Comparison of ENCODE assay signal across 24 cellular contexts in genomic region chr15:36642311-36642710, GRCh38.
DNase-seq lines count a peak whose midpoint lies in the region; ATAC-seq, FAIRE-seq and TF ChIP-seq lines count a peak whose summit lies in the region.
"Had no signal": no experiment of that assay in that cellular context is flagged by ENCODE, and none has a peak within 500 bp of the region (broad histone marks: within the 10 kb centered on the region; RNA-seq: fewer than 3 reads in every experiment).

No MANE protein-coding gene starts in this region.

- no peak for ATAC-seq in SK-N-SH treated with all-trans-retinoic acid at 6 μM for 48 hours
- no peak for ATAC-seq in GM23338
- ATAC-seq: A549; CD8-positive, alpha-beta T cell had no signal

- no peaks in the 10 kb centered on the region for H3K27me3 ChIP-seq in SK-N-SH (ENCODE audit: insufficient read depth)
- H3K27me3 ChIP-seq in GM23338 (ENCODE audit: insufficient read depth): no peaks in the 10 kb centered on the region
- no peaks in the 10 kb centered on the region for H3K27me3 ChIP-seq in astrocyte (ENCODE audit: insufficient read depth, low read length)
- no peaks in the 10 kb centered on the region for H3K27me3 ChIP-seq in WERI-Rb-1 (ENCODE audit: insufficient read depth, low read depth, severe bottlenecking)
- H3K27me3 ChIP-seq: BLaER1 treated with 17β-estradiol and CSF1 and Interleukin-3, amounts not matched to agents 10 nM and 100 nM had no signal

- H3K9ac ChIP-seq in SK-N-SH (no peak overlapping the region), astrocyte (ENCODE audit: low read length) (no peak overlapping the region)
- H3K9ac ChIP-seq: BLaER1 treated with 17β-estradiol and CSF1 and Interleukin-3, amounts not matched to agents 10 nM and 100 nM had no signal

- 94% methylated on average over 4 of the region's 4 CpGs for WGBS in SK-N-SH (ENCODE audit: low lambda C conversion rate)

- no peaks in the 10 kb centered on the region for H3K9me2 ChIP-seq in SK-N-SH
- no peaks in the 10 kb centered on the region for H3K9me2 ChIP-seq in GM23338 (ENCODE audit: insufficient read depth)

- H3K4me3 Mint-ChIP-seq in GM23338: no peak overlapping the region
- H3K4me3 Mint-ChIP-seq in astrocyte (ENCODE audit: unreplicated experiment): no peak overlapping the region
- H3K4me3 Mint-ChIP-seq: B cell; CD4-positive, alpha-beta T cell; CD8-positive, alpha-beta T cell had no signal

- H3K4me1 ChIP-seq in SK-N-SH (ENCODE audit: control insufficient read depth in 1 of 2, insufficient read depth in 2 of 2, low read depth in 1 of 2, low read length in 1 of 2): no peaks in the 10 kb centered on the region
- H3K4me1 ChIP-seq in GM23338 (ENCODE audit: insufficient read depth): 0 out of 2 replicates have a peak, but pooled peaks cover 5% of the 10 kb centered on the region
- peaks cover 5% of the 10 kb centered on the region for H3K4me1 ChIP-seq in astrocyte (ENCODE audit: insufficient read depth, low read length)
- H3K4me1 ChIP-seq: BLaER1 treated with 17β-estradiol and CSF1 and Interleukin-3, amounts not matched to agents 10 nM and 100 nM; Caco-2 had no signal

- CTCF ChIA-PET in SK-N-SH (lab: Yijun Ruan, JAX): interaction anchor here (1.6 kb wide), 1 partner anchor 141 kb away, joined by 3 read pairs; no protein-coding TSS in a partner anchor

- H3K27ac Mint-ChIP-seq in GM23338 (peak overlapping the region; percentile 48; the same call in 1 of the 2 replicates), astrocyte (ENCODE audit: unreplicated experiment) (no peak overlapping the region)
- H3K27ac Mint-ChIP-seq: B cell; CD4-positive, alpha-beta T cell; CD8-positive, alpha-beta T cell had no signal

- H3K9me3 ChIP-seq in SK-N-SH (no peaks in the 10 kb centered on the region), astrocyte (ENCODE audit: insufficient read depth, low read depth, low read length) (no peaks in the 10 kb centered on the region), WERI-Rb-1 (ENCODE audit: severe bottlenecking) (no peaks in the 10 kb centered on the region)
- H3K9me3 ChIP-seq: A549; BLaER1 treated with 17β-estradiol and CSF1 and Interleukin-3, amounts not matched to agents 10 nM and 100 nM; Caco-2 had no signal

- H3K27me3 Mint-ChIP-seq in GM23338 (ENCODE audit: insufficient read depth, low read depth, poor library complexity) (no peaks in the 10 kb centered on the region), astrocyte (ENCODE audit: low read depth, unreplicated experiment) (no peaks in the 10 kb centered on the region)
- H3K27me3 Mint-ChIP-seq: B cell; CD4-positive, alpha-beta T cell had no signal

- H3K4me3 ChIP-seq in SK-N-SH (ENCODE audit: low read depth in 2 of 2, low read length in 1 of 2): no peak overlapping the region
- H3K4me3 ChIP-seq in GM23338: no peak overlapping the region
- H3K4me3 ChIP-seq in astrocyte (ENCODE audit: insufficient read depth, low read depth, low read length): no peak overlapping the region
- no peak overlapping the region for H3K4me3 ChIP-seq in WERI-Rb-1 (ENCODE audit: low read depth, low read length)
- H3K4me3 ChIP-seq: A549; BLaER1 treated with 17β-estradiol and CSF1 and Interleukin-3, amounts not matched to agents 10 nM and 100 nM had no signal

- H3K36me3 Mint-ChIP-seq in GM23338 (ENCODE audit: low read depth): no peaks in the 10 kb centered on the region
- no peaks in the 10 kb centered on the region for H3K36me3 Mint-ChIP-seq in astrocyte (ENCODE audit: low read depth, unreplicated experiment)
- H3K36me3 Mint-ChIP-seq: CD8-positive, alpha-beta T cell had no signal

- POLR2A ChIA-PET in SK-N-SH (lab: Yijun Ruan, JAX): no interaction called here

- no peak overlapping the region for H3K27ac ChIP-seq in SK-N-SH (ENCODE audit: low read depth in 2 of 2, low read length in 1 of 2)
- no peak overlapping the region for H3K27ac ChIP-seq in GM23338 (ENCODE audit: low read depth)
- H3K27ac ChIP-seq in astrocyte (ENCODE audit: low read depth, low read length): no peak overlapping the region
- H3K27ac ChIP-seq in WERI-Rb-1: no peak overlapping the region
- H3K27ac ChIP-seq: 22Rv1; A549; BLaER1 treated with 17β-estradiol and CSF1 and Interleukin-3, amounts not matched to agents 10 nM and 100 nM; C4-2B had no signal

- H3K36me3 ChIP-seq in SK-N-SH (replicated peaks in 1 of 2; ENCODE audit: control insufficient read depth in 1 of 2, insufficient read depth in 2 of 2, low read length in 1 of 2) (no peaks in the 10 kb centered on the region), GM23338 (ENCODE audit: insufficient read depth) (no peaks in the 10 kb centered on the region), astrocyte (ENCODE audit: insufficient read depth, low read length) (no peaks in the 10 kb centered on the region), WERI-Rb-1 (no peaks in the 10 kb centered on the region)
- H3K36me3 ChIP-seq: BLaER1 treated with 17β-estradiol and CSF1 and Interleukin-3, amounts not matched to agents 10 nM and 100 nM had no signal

- H3K79me2 ChIP-seq in SK-N-SH (ENCODE audit: insufficient read depth) (no peaks in the 10 kb centered on the region), GM23338 (replicated peaks; ENCODE audit: insufficient read depth) (no peaks in the 10 kb centered on the region), astrocyte (ENCODE audit: insufficient read depth, low read length) (no peaks in the 10 kb centered on the region)

- H3K4me1 Mint-ChIP-seq in GM23338 (peaks cover 11% of the 10 kb centered on the region; the same call in 2 of the 3 replicates), astrocyte (ENCODE audit: low read depth, unreplicated experiment) (peaks cover 8% of the 10 kb centered on the region)
- H3K4me1 Mint-ChIP-seq: B cell had no signal

- peak; percentile 13 for FAIRE-seq in astrocyte (lab: Jason Lieb, UNC)
- FAIRE-seq: A549, D721Med, G401.6, GM12891, GM19239 had no signal

- H3K4me2 ChIP-seq in SK-N-SH (no peak overlapping the region), GM23338 (no peak overlapping the region), astrocyte (ENCODE audit: low read length) (no peak overlapping the region)
- H3K4me2 ChIP-seq: A549; BLaER1 treated with 17β-estradiol and CSF1 and Interleukin-3, amounts not matched to agents 10 nM and 100 nM had no signal

- no peak overlapping the region for H2AFZ ChIP-seq in SK-N-SH (ENCODE audit: low read depth)
- H2AFZ ChIP-seq in GM23338: no peak overlapping the region
- no peak overlapping the region for H2AFZ ChIP-seq in astrocyte (ENCODE audit: low read depth, low read length)

- TF ChIP-seq CTCF in SK-N-SH (IDR thresholded peaks at IDR 0.05) (no peak), GM23338 (conservative IDR thresholded peaks at IDR 0.05; ENCODE audit: low read depth in 2 of 2) (no peak), astrocyte (IDR thresholded peaks at IDR 0.05; ENCODE audit: insufficient read depth, low read depth, low read length) (no peak), WERI-Rb-1 (IDR thresholded peaks at IDR 0.05; ENCODE audit: low read depth, low read length) (no peak)

- H3F3A ChIP-seq in SK-N-SH (replicated peaks; ENCODE audit: insufficient read depth) (peaks cover 4% of the 10 kb centered on the region), GM23338 (replicated peaks; ENCODE audit: low read depth) (no peaks in the 10 kb centered on the region)

- DNase-seq in SK-N-SH: no peak
- DNase-seq in GM23338 (ENCODE audit: low spot score): no peak
- no peak for DNase-seq in astrocyte (ENCODE audit: low read depth)
- no peak for DNase-seq in WERI-Rb-1
- no peak for DNase-seq in NCI-H69 (lab: John Stamatoyannopoulos, UW)
- DNase-seq in activated CD4-positive, CD25-positive, alpha-beta regulatory T cell treated with anti-CD3 and anti-CD28 coated beads, Interleukin-2, amount 50 U/mL, for 72 hours: no peak
- DNase-seq: AML-193; Caco-2; Calu3; CD4-positive, alpha-beta T cell; CD8-positive, alpha-beta T cell; DMS79 treated with DMSO at 0.1 percent for 48 hours; GF-D8 had no signal

- H3K9me3 Mint-ChIP-seq in GM23338 (no peaks in the 10 kb centered on the region), astrocyte (ENCODE audit: unreplicated experiment) (no peaks in the 10 kb centered on the region)
- H3K9me3 Mint-ChIP-seq: CD4-positive, alpha-beta T cell; CD8-positive, alpha-beta T cell had no signal

- no peak for TF ChIP-seq EP300 in SK-N-SH (IDR thresholded peaks at IDR 0.05; ENCODE audit: borderline replicate concordance in 1 of 2, low read depth in 1 of 2, low read length in 1 of 2)
- no peak for TF ChIP-seq EP300 in Ishikawa (IDR thresholded peaks at IDR 0.05; ENCODE audit: borderline replicate concordance)

- no peaks in the 10 kb centered on the region for H4K20me1 ChIP-seq in SK-N-SH (ENCODE audit: insufficient read depth)
- no peaks in the 10 kb centered on the region for H4K20me1 ChIP-seq in GM23338 (replicated peaks; ENCODE audit: insufficient read depth)
- H4K20me1 ChIP-seq in astrocyte (ENCODE audit: insufficient read depth, low read length): no peaks in the 10 kb centered on the region
- H4K20me1 ChIP-seq: BLaER1 treated with 17β-estradiol and CSF1 and Interleukin-3, amounts not matched to agents 10 nM and 100 nM had no signal

- TF ChIP-seq RAD21 in SK-N-SH (IDR thresholded peaks at IDR 0.05; ENCODE audit: low read length) (no peak), Ishikawa (IDR thresholded peaks at IDR 0.05; ENCODE audit: low read depth) (no peak)

TF ChIP-seq in SK-N-SH, 30 proteins besides CTCF, POLR2A, EP300 and RAD21 (continues in another document):
- no peak for TF ChIP-seq NRF1 (IDR thresholded peaks at IDR 0.05; ENCODE audit: low read depth, low read length)

TF ChIP-seq in SK-N-SH treated with all-trans-retinoic acid at 6 μM for 48 hours, 23 proteins besides CTCF, POLR2A, EP300 and RAD21 (continues in another document):
- TF ChIP-seq RARB (CRISPR knock-in tag; IDR thresholded peaks at IDR 0.05): no peak
- no peak for TF ChIP-seq ARNTL (CRISPR knock-in tag; IDR thresholded peaks at IDR 0.05; ENCODE audit: borderline replicate concordance, low read depth)
- TF ChIP-seq ZC3H10 (CRISPR knock-in tag; IDR thresholded peaks at IDR 0.05): no peak
- no peak for TF ChIP-seq ISL1 (CRISPR knock-in tag; IDR thresholded peaks at IDR 0.05)
